In genomic region chrX:49947778-49948177, GRCh38 we compare ENCODE assay signal across 1 cellular context.
TF ChIP-seq lines count a peak whose summit lies in the region.

No MANE protein-coding gene starts in this region.

TF ChIP-seq in GM12878, 131 proteins besides CTCF, POLR2A, EP300 and RAD21:
- TF ChIP-seq, protein P1, sequence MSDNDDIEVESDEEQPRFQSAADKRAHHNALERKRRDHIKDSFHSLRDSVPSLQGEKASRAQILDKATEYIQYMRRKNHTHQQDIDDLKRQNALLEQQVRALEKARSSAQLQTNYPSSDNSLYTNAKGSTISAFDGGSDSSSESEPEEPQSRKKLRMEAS (IDR thresholded peaks at IDR 0.05; ENCODE audit: low read depth, low read length): no peak
- TF ChIP-seq IKZF2 (IDR thresholded peaks at IDR 0.05) (peak; percentile 13 to 23; a peak in 2 of 4 replicates), RELB (IDR thresholded peaks at IDR 0.05; ENCODE audit: low read depth) (0 out of 2 replicates have a peak, but pooled peaks have one; percentile 13), HDGF (IDR thresholded peaks at IDR 0.05) (no peak)
